19 cellular contexts compared by ENCODE assay signal in genomic region chr2:229815858-229816257, GRCh38.
DNase-seq lines count a peak whose midpoint lies in the region; ATAC-seq and TF ChIP-seq lines count a peak whose summit lies in the region.
"Had no signal": no experiment of that assay in that cellular context is flagged by ENCODE, and none has a peak within 500 bp of the region (broad histone marks: within the 10 kb centered on the region; RNA-seq: fewer than 3 reads in every experiment).

No MANE protein-coding gene starts in this region.

- no peak for ATAC-seq in central memory CD8-positive, alpha-beta T cell (replicated peaks; ENCODE audit: extremely low read depth, poor library complexity, severe bottlenecking)
- ATAC-seq in HG02763 (IDR thresholded peaks at IDR 0.05; ENCODE audit: unreplicated experiment), result no peak
- no peak for ATAC-seq in GM21825 (IDR thresholded peaks at IDR 0.05; ENCODE audit: unreplicated experiment)
- ATAC-seq: activated CD8-positive, alpha-beta memory T cell treated with anti-CD3 and anti-CD28 coated beads, Interleukin-2, amount 10 ng/mL, durations not matched to agents 7 days and 5 days; left ventricle myocardium superior had no signal

- CTCF ChIA-PET in AG04449 (lab: Yijun Ruan, JAX), result interaction anchor here (1.1 to 8.1 kb wide), 5 partner anchors 10 to 35 kb away, joined by 3 to 71 read pairs (median 6); no protein-coding TSS in a partner anchor

- POLR2A ChIA-PET in AG04449 (lab: Yijun Ruan, JAX), result interaction anchor here (1.2 kb wide), 1 partner anchor 13 kb away, joined by 3 read pairs; no protein-coding TSS in a partner anchor

- H3K36me3 Mint-ChIP-seq in central memory CD8-positive, alpha-beta T cell (ENCODE audit: insufficient read depth), result peaks cover 33% of the 10 kb centered on the region

- H3K4me3 ChIP-seq in AG04449 (ENCODE audit: low read depth, low read length), result no peak overlapping the region
- H3K4me3 ChIP-seq: neural progenitor cell had no signal

- peak overlapping the region; percentile 81 for H3K27ac Mint-ChIP-seq in central memory CD8-positive, alpha-beta T cell (ENCODE audit: low read depth)
- H3K27ac Mint-ChIP-seq: activated CD8-positive, alpha-beta memory T cell treated with anti-CD3 and anti-CD28 coated beads, Interleukin-2, amount 10 ng/mL, durations not matched to agents 7 days and 5 days; activated naive CD4-positive, alpha-beta T cell treated with anti-CD3 and anti-CD28 coated beads for 36 hours; neural progenitor cell had no signal

- DNase-seq in AG04449 (ENCODE audit: low read depth, low spot score) (peak; percentile 14), NCI-H226 (peak; percentile 36), kidney tubule cell (ENCODE audit: low spot score) (peak; percentile 63), NCI-H2171 treated with DMSO at 0.1 percent for 48 hours (lab: John Stamatoyannopoulos, UW) (no peak)
- DNase-seq in central memory CD8-positive, alpha-beta T cell (ENCODE audit: low spot score in 2 of 2), result no peak
- no peak for DNase-seq in activated CD4-positive, alpha-beta T cell treated with anti-CD3 and anti-CD28 coated beads, Interleukin-2, amount 50 U/mL, for 1 hour
- DNase-seq: activated CD8-positive, alpha-beta memory T cell treated with anti-CD3 and anti-CD28 coated beads, Interleukin-2, amount 10 ng/mL, durations not matched to agents 7 days and 5 days; activated naive CD4-positive, alpha-beta T cell treated with anti-CD3 and anti-CD28 coated beads for 36 hours; BE2C; cortex of kidney; DMS79 treated with DMSO at 0.1 percent for 48 hours; left ventricle myocardium superior; NCI-H1105; NCI-H510A treated with DMSO at 0.1 percent for 48 hours; SHP77; stimulated activated CD8-positive, alpha-beta memory T cell treated with anti-CD3 and anti-CD28 coated beads, Interleukin-4, amount 100 ng/mL, for 48 hours had no signal

- H3K9me3 Mint-ChIP-seq in central memory CD8-positive, alpha-beta T cell, result no peaks in the 10 kb centered on the region
- H3K9me3 Mint-ChIP-seq: activated naive CD4-positive, alpha-beta T cell treated with anti-CD3 and anti-CD28 coated beads for 36 hours; neural progenitor cell had no signal

- H3K4me3 Mint-ChIP-seq in central memory CD8-positive, alpha-beta T cell, result no peak overlapping the region
- H3K4me3 Mint-ChIP-seq: activated CD8-positive, alpha-beta memory T cell treated with anti-CD3 and anti-CD28 coated beads, Interleukin-2, amount 10 ng/mL, durations not matched to agents 7 days and 5 days; activated naive CD4-positive, alpha-beta T cell treated with anti-CD3 and anti-CD28 coated beads for 36 hours; neural progenitor cell had no signal

- H3K27me3 Mint-ChIP-seq in central memory CD8-positive, alpha-beta T cell, result no peaks in the 10 kb centered on the region
- H3K27me3 Mint-ChIP-seq: activated CD8-positive, alpha-beta memory T cell treated with anti-CD3 and anti-CD28 coated beads, Interleukin-2, amount 10 ng/mL, durations not matched to agents 7 days and 5 days had no signal

- peaks cover 11% of the 10 kb centered on the region for H3K4me1 Mint-ChIP-seq in central memory CD8-positive, alpha-beta T cell
- H3K4me1 Mint-ChIP-seq: neural progenitor cell had no signal

- TF ChIP-seq CTCF in AG04449 (IDR thresholded peaks at IDR 0.05; ENCODE audit: insufficient read depth, low read length, missing control alignments), result no peak

Comparison
In these comparisons a context has a peak if more than half of its experiments do, and no peak if none do; other contexts are left out.
1. DNase-seq: peak in AG04449 (single experiment), NCI-H226 (single experiment) and kidney tubule cell (single experiment); none in central memory CD8-positive, alpha-beta T cell (0 of 2), activated CD4-positive, alpha-beta T cell treated with anti-CD3 and anti-CD28 coated beads, Interleukin-2, amount 50 U/mL, for 1 hour (single experiment) and NCI-H2171 treated with DMSO at 0.1 percent for 48 hours (single experiment).